Comparison of ENCODE assay signal across 24 cellular contexts in the genomic region with DNA sequence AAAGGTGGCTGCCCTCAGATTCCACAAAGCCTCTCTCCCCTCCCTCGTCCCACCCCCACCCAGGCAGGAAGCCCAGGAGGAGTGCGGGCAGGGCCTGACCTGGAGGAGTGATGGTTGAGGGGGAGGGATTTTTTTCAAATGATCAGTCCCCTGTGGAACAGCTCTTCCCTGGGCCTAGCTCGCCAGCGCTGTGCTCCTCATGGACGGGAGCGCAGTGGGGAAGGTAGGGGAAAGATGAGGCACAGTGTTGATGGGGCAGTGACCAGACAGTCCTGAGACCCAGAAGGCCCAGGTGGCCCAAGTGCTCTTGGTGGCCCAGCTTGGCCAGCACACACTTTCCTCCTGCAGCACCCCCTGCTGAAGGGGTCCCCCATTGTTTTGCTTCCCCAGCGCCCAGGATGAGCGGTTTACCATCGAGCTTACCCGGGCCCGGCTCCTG. TPM values are rescaled to one million over a fixed set of nuclear protein-coding genes. Genes with fewer than 3 reads are reported as not detected.
DNase-seq lines count a peak whose midpoint lies in the region; ATAC-seq, FAIRE-seq and TF ChIP-seq lines count a peak whose summit lies in the region.
"Had no signal": no experiment of that assay in that cellular context is flagged by ENCODE, and none has a peak within 500 bp of the region (broad histone marks: within the 10 kb centered on the region; RNA-seq: fewer than 3 reads in every experiment).

No MANE protein-coding gene starts in this region.

- H3K9ac ChIP-seq in SK-N-SH, result no peak overlapping the region
- H3K9ac ChIP-seq in K562 (ENCODE audit: insufficient read depth in 1 of 2, low read depth in 2 of 2, low read length in 2 of 2), result peak overlapping the region in 1 of 2 experiments; percentile 77; a peak in 2 of 4 replicates
- H3K9ac ChIP-seq in liver (ENCODE audit: low read depth in 1 of 2, low read length in 2 of 2), result no peak overlapping the region
- H3K9ac ChIP-seq: BLaER1 treated with 17β-estradiol and CSF1 and Interleukin-3, amounts not matched to agents 10 nM and 100 nM had no signal

- TF ChIP-seq CTCF in SK-N-SH (IDR thresholded peaks at IDR 0.05) (no peak), K562 (IDR thresholded peaks at IDR 0.05 in 2 of 3, conservative IDR thresholded peaks at IDR 0.05 in 1 of 3; ENCODE audit: insufficient read depth in 2 of 3, low read depth in 1 of 3, low read length in 3 of 3) (no peak), liver (IDR thresholded peaks at IDR 0.05; ENCODE audit: low read depth, low read length, missing input control) (no peak), transverse colon (IDR thresholded peaks at IDR 0.05) (no peak)

- TF ChIP-seq EP300 in SK-N-SH (IDR thresholded peaks at IDR 0.05; ENCODE audit: borderline replicate concordance in 1 of 2, low read depth in 1 of 2, low read length in 1 of 2) (no peak), K562 (IDR thresholded peaks at IDR 0.05; ENCODE audit: low read length) (no peak), transverse colon (IDR thresholded peaks at IDR 0.05; ENCODE audit: low read depth) (no peak)

- H3K9me3 ChIP-seq in SK-N-SH (no peaks in the 10 kb centered on the region), K562 (replicated peaks; ENCODE audit: control insufficient read depth, insufficient read depth, low read depth, low read length) (no peaks in the 10 kb centered on the region), liver (ENCODE audit: control insufficient read depth in 4 of 4, low read length in 3 of 4) (no peaks in the 10 kb centered on the region), transverse colon (no peaks in the 10 kb centered on the region), SJCRH30 (replicated peaks) (no peaks in the 10 kb centered on the region)
- H3K9me3 ChIP-seq: BLaER1 treated with 17β-estradiol and CSF1 and Interleukin-3, amounts not matched to agents 10 nM and 100 nM had no signal

- TF ChIP-seq POLR2A in K562 (conservative IDR thresholded peaks at IDR 0.05), result no peak
- TF ChIP-seq POLR2A in transverse colon (IDR thresholded peaks at IDR 0.05), result no peak

- H3K79me2 ChIP-seq in SK-N-SH (ENCODE audit: insufficient read depth) (no peaks in the 10 kb centered on the region), K562 (ENCODE audit: control insufficient read depth, insufficient read depth, low read length) (no peaks in the 10 kb centered on the region)

- H3K36me3 ChIP-seq in SK-N-SH (replicated peaks in 1 of 2; ENCODE audit: control insufficient read depth in 1 of 2, insufficient read depth in 2 of 2, low read length in 1 of 2) (peaks cover 0 to 3% of the 10 kb centered on the region in 2 experiments), K562 (ENCODE audit: control insufficient read depth, insufficient read depth, low read length) (peaks cover 12% of the 10 kb centered on the region; the same call in 1 of the 3 replicates), liver (ENCODE audit: control insufficient read depth in 4 of 4, insufficient read depth in 3 of 4, low read depth in 1 of 4, low read length in 3 of 4) (peaks cover 2 to 22% (median 15%) of the 10 kb centered on the region in 4 donors), transverse colon (peaks cover 0 to 13% (median 0%) of the 10 kb centered on the region in 4 donors), SJCRH30 (no peaks in the 10 kb centered on the region)

- H3K27ac ChIP-seq in SK-N-SH (ENCODE audit: low read depth in 2 of 2, low read length in 1 of 2) (no peak overlapping the region), K562 (ENCODE audit: extremely low read depth, low read depth, low read length) (no peak overlapping the region), liver (ENCODE audit: low read depth in 1 of 2, low read length in 2 of 2) (peak overlapping the region; percentile 43 to 46), transverse colon (no peak overlapping the region), SJCRH30 (no peak overlapping the region)
- H3K27ac ChIP-seq: BLaER1 treated with 17β-estradiol and CSF1 and Interleukin-3, amounts not matched to agents 10 nM and 100 nM had no signal

- TF ChIP-seq RAD21 in SK-N-SH (IDR thresholded peaks at IDR 0.05; ENCODE audit: low read length) (no peak), K562 (CRISPR knock-in tag; conservative IDR thresholded peaks at IDR 0.05 in 1 of 2, IDR thresholded peaks at IDR 0.05 in 1 of 2) (no peak), liver (IDR thresholded peaks at IDR 0.05) (no peak)

- H3K9me1 ChIP-seq in K562 (ENCODE audit: control insufficient read depth, insufficient read depth, low read length), result peaks cover 4% of the 10 kb centered on the region

- H4K20me1 ChIP-seq in SK-N-SH (ENCODE audit: insufficient read depth) (no peaks in the 10 kb centered on the region), K562 (replicated peaks; ENCODE audit: control insufficient read depth, insufficient read depth, low read length) (no peaks in the 10 kb centered on the region)

- ATAC-seq in SK-N-SH treated with all-trans-retinoic acid at 6 μM for 48 hours (no peak), K562 (no peak), GM21447 (IDR thresholded peaks at IDR 0.05; ENCODE audit: unreplicated experiment) (no peak)
- ATAC-seq: Panc1 had no signal

- H3K4me1 ChIP-seq in SK-N-SH (ENCODE audit: control insufficient read depth in 1 of 2, insufficient read depth in 2 of 2, low read depth in 1 of 2, low read length in 1 of 2) (peaks cover 0 to 34% of the 10 kb centered on the region in 2 experiments; a peak in 1 of 4 replicates), K562 (replicated peaks in 1 of 2; ENCODE audit: control insufficient read depth in 2 of 2, insufficient read depth in 2 of 2, low read length in 2 of 2) (peaks cover 6 to 51% of the 10 kb centered on the region in 2 experiments; a peak in 4 of 5 replicates), liver (ENCODE audit: control insufficient read depth in 4 of 4, insufficient read depth in 4 of 4, low read length in 3 of 4) (peaks cover 36 to 92% (median 74%) of the 10 kb centered on the region in 4 donors), transverse colon (peaks cover 8 to 25% (median 20%) of the 10 kb centered on the region in 4 donors), SJCRH30 (peaks cover 9% of the 10 kb centered on the region; the same call in 1 of the 2 replicates)

- no peak overlapping the region for H2AFZ ChIP-seq in SK-N-SH (ENCODE audit: low read depth)
- H2AFZ ChIP-seq in K562 (ENCODE audit: low read depth, low read length), result no peak overlapping the region

- H3K4me2 ChIP-seq in SK-N-SH (no peak overlapping the region), K562 (ENCODE audit: insufficient read depth, low read length) (no peak overlapping the region)
- H3K4me2 ChIP-seq: BLaER1 treated with 17β-estradiol and CSF1 and Interleukin-3, amounts not matched to agents 10 nM and 100 nM had no signal

- intact Hi-C loops in K562 (cut with micrococcal nuclease) (loop anchor here (2.0 kb wide), 1 partner anchor 160 kb away; no protein-coding TSS in a partner anchor), transverse colon (cut with DNase I; ENCODE audit: low total_unique reads) (loop anchor here (5.0 kb wide), 1 partner anchor 127 kb away; a partner anchor contains a TSS)

- CTCF ChIA-PET in SK-N-SH (lab: Yijun Ruan, JAX) (interaction anchor here (0.6 to 16.6 kb wide), 24 partner anchors 9 to 159 kb away, joined by 3 to 398 read pairs (median 17); a partner anchor contains a TSS), K562 (lab: Yijun Ruan, JAX; ENCODE audit: low intra/inter-chr PET ratio) (interaction anchor here (1.9 kb wide), 1 partner anchor 23 kb away, joined by 5 read pairs; no protein-coding TSS in a partner anchor)

- FAIRE-seq in K562 (lab: Jason Lieb, UNC), result no peak
- FAIRE-seq: GM12892, GM18507 had no signal

- DNase-seq in SK-N-SH, result peak; percentile 26
- no peak for DNase-seq in K562 (ENCODE audit: extremely low read depth in 1 of 4, low spot score in 3 of 4)
- DNase-seq in transverse colon, result no peak
- no peak for DNase-seq in SJCRH30
- no peak for DNase-seq in activated CD4-positive, alpha-beta T cell treated with anti-CD3 and anti-CD28 coated beads for 48 hours
- DNase-seq: ACHN; CD4-positive, alpha-beta memory T cell; DMS153; Kasumi-1; NCI-H1694; NCI-H2081; NCI-H2171; NCI-H345; NCI-H524; NCI-H774 had no signal

- POLR2A ChIA-PET in SK-N-SH (lab: Yijun Ruan, JAX) (interaction anchor here (0.5 to 1.8 kb wide), 2 partner anchors 38 to 43 kb away, joined by 5 read pairs; no protein-coding TSS in a partner anchor), K562 (lab: Yijun Ruan, JAX) (interaction anchor here (0.6 kb wide), 2 partner anchors 135 to 150 kb away, joined by 3 read pairs; a partner anchor contains a TSS)

- peaks cover 9% of the 10 kb centered on the region for H3F3A ChIP-seq in SK-N-SH (replicated peaks; ENCODE audit: insufficient read depth)

- 96% methylated on average over 11 of the region's 11 CpGs for WGBS in SK-N-SH (ENCODE audit: low lambda C conversion rate)
- WGBS in K562 (ENCODE audit: insufficient coverage, low coverage, missing lambda C conversion rate), result 73% methylated on average over 11 of the region's 11 CpGs
- WGBS in liver, result 76% methylated on average over 11 of the region's 11 CpGs
- WGBS in transverse colon (ENCODE audit: low coverage in 1 of 2), 2 donors, result 94% methylated on average over 10 of the region's 11 CpGs; no CpG with 5 or more reads in 1 of the 2 donors

- H3K27me3 ChIP-seq in SK-N-SH (ENCODE audit: insufficient read depth) (no peaks in the 10 kb centered on the region), K562 (ENCODE audit: control insufficient read depth in 2 of 2, insufficient read depth in 2 of 2, low read length in 2 of 2) (no peaks in the 10 kb centered on the region), liver (ENCODE audit: control insufficient read depth in 4 of 4, insufficient read depth in 4 of 4, low read length in 3 of 4) (no peaks in the 10 kb centered on the region), transverse colon (no peaks in the 10 kb centered on the region), SJCRH30 (no peaks in the 10 kb centered on the region)

- in situ Hi-C loops in K562 (cut with MboI) (loop anchor here (25.0 kb wide), 1 partner anchor 103 kb away; a partner anchor contains a TSS), transverse colon (cut with MboI; ENCODE audit: low pct_ligation_motif_present in 1 of 4, low pct_unique_long_range_greater_than_20kb in 1 of 4, low sequenced_read_pairs in 3 of 4) (no loop called here)

- no peaks in the 10 kb centered on the region for H3K9me2 ChIP-seq in SK-N-SH

- H3K4me3 ChIP-seq in SK-N-SH (ENCODE audit: low read depth in 2 of 2, low read length in 1 of 2) (no peak overlapping the region), K562 (no peak overlapping the region), liver (ENCODE audit: low read depth in 1 of 3, low read length in 3 of 3) (no peak overlapping the region), transverse colon (no peak overlapping the region), SJCRH30 (no peak overlapping the region)
- H3K4me3 ChIP-seq: BLaER1 treated with 17β-estradiol and CSF1 and Interleukin-3, amounts not matched to agents 10 nM and 100 nM had no signal

- TSS peak; percentile 24 for BruUV-seq in K562 (replicated peaks; lab: Mats Ljungman, UMichigan)

RNA-seq across cellular contexts. Expression of a gene that starts 8.5 kb away (rescaled TPM):
- 1.0 and 1.2 TPM in 2 replicates for polyA plus RNA-seq in SK-N-SH (2012; rRNA removed)
- polyA plus RNA-seq in SK-N-SH (2012; cell fraction: cytosol; rRNA removed), result 0.18 TPM in 1 of 2 replicates, not detected in the other
- polyA plus RNA-seq in SK-N-SH (2012; cell fraction: nucleus; rRNA removed), result 8.7 and 22.8 TPM in 2 replicates
- total RNA-seq in K562 (2011; cell fraction: chromatin; rRNA removed; ENCODE audit: low replicate concordance), result 7.1 and 11.6 TPM in 2 replicates
- 13.0 and 18.8 TPM in 2 replicates for total RNA-seq in K562 (2011; cell fraction: nucleolus; rRNA removed)
- 5.2 and 5.7 TPM in 2 replicates for total RNA-seq in K562 (2011; cell fraction: nucleoplasm; rRNA removed)
- total RNA-seq in K562 (2014; rRNA removed), result 1.3 and 1.8 TPM in 2 replicates
- total RNA-seq in K562 (2014; rRNA removed; fragmentation: Illumina TruSeq; extraction: Trizol), result 0.48 TPM in 1 of 2 replicates, not detected in the other
- total RNA-seq in K562 (2015; rRNA removed; fragmentation: Illumina TruSeq; extraction: Trizol), result 1.1 TPM in 2 replicates
- 3.2 and 5.3 TPM in 2 replicates for total RNA-seq in K562 (2021)
- 0.42 and 2.1 TPM in 2 replicates for polyA plus RNA-seq in K562 (2011; rRNA removed)
- polyA plus RNA-seq in K562 (2011; cell fraction: cytosol; rRNA removed), result 0.96 and 3.5 TPM in 2 replicates
- polyA plus RNA-seq in K562 (2011; cell fraction: nucleus; rRNA removed), result 11.2 and 27.2 TPM in 2 replicates
- polyA plus RNA-seq in K562 (2012), result 4.8 and 12.8 TPM in 2 replicates
- polyA plus RNA-seq in K562 (2014; fragmentation: Illumina TruSeq; extraction: Trizol), result 0.48 and 2.8 TPM in 2 replicates
- polyA plus RNA-seq in K562 (2014; fragmentation: Nextera tagmentation; extraction: Ambion mirVana), result under 1 TPM; 0.13 to 0.14 TPM
- 4.2 and 8.1 TPM in 2 replicates for polyA plus RNA-seq in K562 (2014; rRNA removed)
- polyA minus RNA-seq in K562 (2011; rRNA and poly(A)+ RNA removed), result not detected in 2 replicates
- polyA minus RNA-seq in K562 (2011; cell fraction: cytosol; rRNA and poly(A)+ RNA removed), result not detected in 2 replicates
- 2.0 and 3.4 TPM in 2 replicates for polyA minus RNA-seq in K562 (2011; cell fraction: nucleus; rRNA and poly(A)+ RNA removed)
- total RNA-seq in liver, result under 1 TPM in 1 of 2 donors, not detected in 1; 0.33 TPM
- under 1 TPM; 0.56 to 0.84 TPM for polyA plus RNA-seq in liver
- total RNA-seq in transverse colon, result 10 to 100 TPM in 1 of 4 donors, 1 to 10 TPM in 1, under 1 TPM in 1, not detected in 1; 0.96 to 52.4 (median 2.7) TPM
- 0.30 and 1.2 TPM in 2 replicates for total RNA-seq in SJCRH30 (2014; rRNA removed; shearing (Covaris generic))
- total RNA-seq: G401, H4 had no signal

RNA-seq across cellular contexts. Expression of a gene that starts 20.8 kb away (rescaled TPM):
- 24.2 and 29.8 TPM in 2 replicates for polyA plus RNA-seq in SK-N-SH (2012; rRNA removed)
- polyA plus RNA-seq in SK-N-SH (2012; cell fraction: cytosol; rRNA removed), result 6.4 and 8.9 TPM in 2 replicates
- 189 and 213 TPM in 2 replicates for polyA plus RNA-seq in SK-N-SH (2012; cell fraction: nucleus; rRNA removed)
- 117 and 377 TPM in 2 replicates for total RNA-seq in K562 (2011; cell fraction: chromatin; rRNA removed; ENCODE audit: low replicate concordance)
- 224 and 228 TPM in 2 replicates for total RNA-seq in K562 (2011; cell fraction: nucleolus; rRNA removed)
- total RNA-seq in K562 (2011; cell fraction: nucleoplasm; rRNA removed), result 133 and 136 TPM in 2 replicates
- total RNA-seq in K562 (2014; rRNA removed), result 15.0 and 33.7 TPM in 2 replicates
- 3.3 and 6.0 TPM in 2 replicates for total RNA-seq in K562 (2014; rRNA removed; fragmentation: Illumina TruSeq; extraction: Trizol)
- total RNA-seq in K562 (2015; rRNA removed; fragmentation: Illumina TruSeq; extraction: Trizol), result 15.0 and 17.2 TPM in 2 replicates
- 56.0 and 63.3 TPM in 2 replicates for total RNA-seq in K562 (2021)
- polyA plus RNA-seq in K562 (2011; rRNA removed), result 9.0 and 22.2 TPM in 2 replicates
- polyA plus RNA-seq in K562 (2011; cell fraction: cytosol; rRNA removed), result 8.5 and 16.9 TPM in 2 replicates
- 184 and 234 TPM in 2 replicates for polyA plus RNA-seq in K562 (2011; cell fraction: nucleus; rRNA removed)
- polyA plus RNA-seq in K562 (2012), result 28.5 and 77.6 TPM in 2 replicates
- 15.7 and 28.6 TPM in 2 replicates for polyA plus RNA-seq in K562 (2014; fragmentation: Illumina TruSeq; extraction: Trizol)
- under 1 TPM; 0.06 to 0.25 TPM for polyA plus RNA-seq in K562 (2014; fragmentation: Nextera tagmentation; extraction: Ambion mirVana)
- 41.0 and 53.0 TPM in 2 replicates for polyA plus RNA-seq in K562 (2014; rRNA removed)
- polyA minus RNA-seq in K562 (2011; rRNA and poly(A)+ RNA removed), result 7.4 and 7.6 TPM in 2 replicates
- polyA minus RNA-seq in K562 (2011; cell fraction: cytosol; rRNA and poly(A)+ RNA removed), result 25.4 and 28.8 TPM in 2 replicates
- polyA minus RNA-seq in K562 (2011; cell fraction: nucleus; rRNA and poly(A)+ RNA removed), result 61.5 and 71.8 TPM in 2 replicates
- total RNA-seq in liver, result 10 to 100 TPM in 1 of 2 donors, 1 to 10 TPM in 1; 8.2 to 25.8 TPM
- polyA plus RNA-seq in liver, result 10 to 100 TPM in 1 of 2 donors, 1 to 10 TPM in 1; 9.1 to 16.9 TPM
- total RNA-seq in transverse colon, result 100 to 1,000 TPM; 115 to 508 (median 151) TPM
- 19.8 and 33.2 TPM in 2 replicates for total RNA-seq in SJCRH30 (2014; rRNA removed; shearing (Covaris generic))

RNA-seq across cellular contexts. Expression of a gene that starts 21.0 kb away (rescaled TPM):
- 0.71 and 0.94 TPM in 2 replicates for polyA plus RNA-seq in SK-N-SH (2012; rRNA removed)
- polyA plus RNA-seq in SK-N-SH (2012; cell fraction: cytosol; rRNA removed), result 0.52 and 0.54 TPM in 2 replicates
- 3.3 and 3.7 TPM in 2 replicates for polyA plus RNA-seq in SK-N-SH (2012; cell fraction: nucleus; rRNA removed)
- 1.5 and 2.7 TPM in 2 replicates for total RNA-seq in K562 (2011; cell fraction: chromatin; rRNA removed; ENCODE audit: low replicate concordance)
- total RNA-seq in K562 (2011; cell fraction: nucleolus; rRNA removed), result 1.6 and 2.0 TPM in 2 replicates
- 1.1 and 2.1 TPM in 2 replicates for total RNA-seq in K562 (2011; cell fraction: nucleoplasm; rRNA removed)
- total RNA-seq in K562 (2014; rRNA removed), result 0.50 and 1.4 TPM in 2 replicates
- total RNA-seq in K562 (2014; rRNA removed; fragmentation: Illumina TruSeq; extraction: Trizol), result 0.10 and 0.33 TPM in 2 replicates
- total RNA-seq in K562 (2015; rRNA removed; fragmentation: Illumina TruSeq; extraction: Trizol), result 0.49 and 0.51 TPM in 2 replicates
- 0.94 and 0.95 TPM in 2 replicates for total RNA-seq in K562 (2021)
- polyA plus RNA-seq in K562 (2011; rRNA removed), result 0.50 and 0.57 TPM in 2 replicates
- polyA plus RNA-seq in K562 (2011; cell fraction: cytosol; rRNA removed), result 0.86 and 1.00 TPM in 2 replicates
- polyA plus RNA-seq in K562 (2011; cell fraction: nucleus; rRNA removed), result 2.1 and 3.5 TPM in 2 replicates
- polyA plus RNA-seq in K562 (2012), result 0.52 and 1.0 TPM in 2 replicates
- 0.42 and 0.80 TPM in 2 replicates for polyA plus RNA-seq in K562 (2014; fragmentation: Illumina TruSeq; extraction: Trizol)
- polyA plus RNA-seq in K562 (2014; fragmentation: Nextera tagmentation; extraction: Ambion mirVana), result under 1 TPM; 0.17 to 0.27 TPM
- 0.73 and 1.3 TPM in 2 replicates for polyA plus RNA-seq in K562 (2014; rRNA removed)
- 0.51 and 0.84 TPM in 2 replicates for polyA minus RNA-seq in K562 (2011; rRNA and poly(A)+ RNA removed)
- polyA minus RNA-seq in K562 (2011; cell fraction: cytosol; rRNA and poly(A)+ RNA removed), result 0.67 TPM in 1 of 2 replicates, not detected in the other
- 0.67 and 0.78 TPM in 2 replicates for polyA minus RNA-seq in K562 (2011; cell fraction: nucleus; rRNA and poly(A)+ RNA removed)
- 1 to 10 TPM in 1 of 2 donors, under 1 TPM in 1; 0.67 to 1.3 TPM for total RNA-seq in liver
- polyA plus RNA-seq in liver, result under 1 TPM; 0.25 to 0.32 TPM
- under 1 TPM in 2 of 4 donors, not detected in 2; 0.14 to 0.79 TPM for total RNA-seq in transverse colon
- 0.10 TPM in 1 of 2 replicates, not detected in the other for total RNA-seq in SJCRH30 (2014; rRNA removed; shearing (Covaris generic))

RNA-seq across cellular contexts. Expression of a gene that starts 26.1 kb away (rescaled TPM):
- 16.1 and 23.1 TPM in 2 replicates for polyA plus RNA-seq in SK-N-SH (2012; rRNA removed)
- 9.1 and 10.0 TPM in 2 replicates for polyA plus RNA-seq in SK-N-SH (2012; cell fraction: cytosol; rRNA removed)
- polyA plus RNA-seq in SK-N-SH (2012; cell fraction: nucleus; rRNA removed), result 29.2 and 35.1 TPM in 2 replicates
- total RNA-seq in K562 (2011; cell fraction: chromatin; rRNA removed; ENCODE audit: low replicate concordance), result 25.6 and 42.2 TPM in 2 replicates
- 22.7 and 25.7 TPM in 2 replicates for total RNA-seq in K562 (2011; cell fraction: nucleolus; rRNA removed)
- 28.4 and 39.7 TPM in 2 replicates for total RNA-seq in K562 (2011; cell fraction: nucleoplasm; rRNA removed)
- total RNA-seq in K562 (2014; rRNA removed), result 11.7 and 20.2 TPM in 2 replicates
- 3.6 and 4.3 TPM in 2 replicates for total RNA-seq in K562 (2014; rRNA removed; fragmentation: Illumina TruSeq; extraction: Trizol)
- total RNA-seq in K562 (2015; rRNA removed; fragmentation: Illumina TruSeq; extraction: Trizol), result 7.8 and 9.3 TPM in 2 replicates
- total RNA-seq in K562 (2021), result 23.1 and 23.4 TPM in 2 replicates
- 4.6 and 5.2 TPM in 2 replicates for polyA plus RNA-seq in K562 (2011; rRNA removed)
- 3.8 and 25.5 TPM in 2 replicates for polyA plus RNA-seq in K562 (2011; cell fraction: cytosol; rRNA removed)
- 12.0 and 33.1 TPM in 2 replicates for polyA plus RNA-seq in K562 (2011; cell fraction: nucleus; rRNA removed)
- 9.7 and 18.9 TPM in 2 replicates for polyA plus RNA-seq in K562 (2012)
- polyA plus RNA-seq in K562 (2014; fragmentation: Illumina TruSeq; extraction: Trizol), result 6.5 and 9.6 TPM in 2 replicates
- under 1 TPM; 0.31 to 0.32 TPM for polyA plus RNA-seq in K562 (2014; fragmentation: Nextera tagmentation; extraction: Ambion mirVana)
- polyA plus RNA-seq in K562 (2014; rRNA removed), result 10.0 and 16.8 TPM in 2 replicates
- 3.7 and 4.3 TPM in 2 replicates for polyA minus RNA-seq in K562 (2011; rRNA and poly(A)+ RNA removed)
- polyA minus RNA-seq in K562 (2011; cell fraction: cytosol; rRNA and poly(A)+ RNA removed), result 3.9 and 8.0 TPM in 2 replicates
- 10.2 and 12.1 TPM in 2 replicates for polyA minus RNA-seq in K562 (2011; cell fraction: nucleus; rRNA and poly(A)+ RNA removed)
- total RNA-seq in liver, result 10 to 100 TPM; 37.2 to 48.8 TPM
- 10 to 100 TPM; 37.4 to 47.2 TPM for polyA plus RNA-seq in liver
- 100 to 1,000 TPM in 2 of 4 donors, 10 to 100 TPM in 2; 63.8 to 154 (median 102) TPM for total RNA-seq in transverse colon
- 7.2 and 9.0 TPM in 2 replicates for total RNA-seq in SJCRH30 (2014; rRNA removed; shearing (Covaris generic))

RNA-seq across cellular contexts. Expression of a gene that starts 37.0 kb away (rescaled TPM):
- polyA plus RNA-seq in SK-N-SH (2012; rRNA removed) (190 and 448 TPM in 2 replicates), K562 (2011; rRNA removed) (5.0 and 11.8 TPM in 2 replicates), K562 (2014; fragmentation: Illumina TruSeq; extraction: Trizol) (30.4 and 31.8 TPM in 2 replicates), K562 (2014; fragmentation: Nextera tagmentation; extraction: Ambion mirVana) (1 to 10 TPM; 5.2 to 5.4 TPM), K562 (2014; rRNA removed) (28.0 and 28.6 TPM in 2 replicates), liver (10 to 100 TPM; 10.4 to 38.2 TPM)
- polyA plus RNA-seq in SK-N-SH (2012; cell fraction: cytosol; rRNA removed), result 153 and 201 TPM in 2 replicates
- polyA plus RNA-seq in SK-N-SH (2012; cell fraction: nucleus; rRNA removed), result 1,146 and 1,459 TPM in 2 replicates
- 11.5 and 28.7 TPM in 2 replicates for total RNA-seq in K562 (2011; cell fraction: chromatin; rRNA removed; ENCODE audit: low replicate concordance)
- 29.5 and 34.2 TPM in 2 replicates for total RNA-seq in K562 (2011; cell fraction: nucleolus; rRNA removed)
- total RNA-seq in K562 (2011; cell fraction: nucleoplasm; rRNA removed), result 23.0 and 24.9 TPM in 2 replicates
- total RNA-seq in K562 (2014; rRNA removed) (13.5 and 14.1 TPM in 2 replicates), K562 (2014; rRNA removed; fragmentation: Illumina TruSeq; extraction: Trizol) (3.8 and 4.5 TPM in 2 replicates), K562 (2015; rRNA removed; fragmentation: Illumina TruSeq; extraction: Trizol) (8.9 and 10.0 TPM in 2 replicates), K562 (2021) (32.4 and 33.9 TPM in 2 replicates), liver (10 to 100 TPM in 1 of 2 donors, 1 to 10 TPM in 1; 6.7 to 13.1 TPM), transverse colon (10 to 100 TPM in 2 of 4 donors, 1 to 10 TPM in 2; 5.6 to 46.2 (median 11.7) TPM)
- polyA plus RNA-seq in K562 (2011; cell fraction: cytosol; rRNA removed), result 9.0 and 11.0 TPM in 2 replicates
- polyA plus RNA-seq in K562 (2011; cell fraction: nucleus; rRNA removed), result 59.3 and 94.1 TPM in 2 replicates
- 21.8 and 34.6 TPM in 2 replicates for polyA plus RNA-seq in K562 (2012)
- polyA minus RNA-seq in K562 (2011; rRNA and poly(A)+ RNA removed), result 1.6 and 2.0 TPM in 2 replicates
- 5.7 and 10.1 TPM in 2 replicates for polyA minus RNA-seq in K562 (2011; cell fraction: cytosol; rRNA and poly(A)+ RNA removed)
- polyA minus RNA-seq in K562 (2011; cell fraction: nucleus; rRNA and poly(A)+ RNA removed), result 7.3 and 10.7 TPM in 2 replicates
- total RNA-seq in SJCRH30 (2014; rRNA removed; shearing (Covaris generic)), result 41.2 and 43.4 TPM in 2 replicates

Comparison
In these comparisons a context has a peak if more than half of its experiments do, and no peak if none do; other contexts are left out.
1. H3K27ac ChIP-seq: peak in liver (2 of 2); none in SK-N-SH (0 of 2), K562 (single experiment), transverse colon (0 of 4) and SJCRH30 (single experiment).